In the genomic region with DNA sequence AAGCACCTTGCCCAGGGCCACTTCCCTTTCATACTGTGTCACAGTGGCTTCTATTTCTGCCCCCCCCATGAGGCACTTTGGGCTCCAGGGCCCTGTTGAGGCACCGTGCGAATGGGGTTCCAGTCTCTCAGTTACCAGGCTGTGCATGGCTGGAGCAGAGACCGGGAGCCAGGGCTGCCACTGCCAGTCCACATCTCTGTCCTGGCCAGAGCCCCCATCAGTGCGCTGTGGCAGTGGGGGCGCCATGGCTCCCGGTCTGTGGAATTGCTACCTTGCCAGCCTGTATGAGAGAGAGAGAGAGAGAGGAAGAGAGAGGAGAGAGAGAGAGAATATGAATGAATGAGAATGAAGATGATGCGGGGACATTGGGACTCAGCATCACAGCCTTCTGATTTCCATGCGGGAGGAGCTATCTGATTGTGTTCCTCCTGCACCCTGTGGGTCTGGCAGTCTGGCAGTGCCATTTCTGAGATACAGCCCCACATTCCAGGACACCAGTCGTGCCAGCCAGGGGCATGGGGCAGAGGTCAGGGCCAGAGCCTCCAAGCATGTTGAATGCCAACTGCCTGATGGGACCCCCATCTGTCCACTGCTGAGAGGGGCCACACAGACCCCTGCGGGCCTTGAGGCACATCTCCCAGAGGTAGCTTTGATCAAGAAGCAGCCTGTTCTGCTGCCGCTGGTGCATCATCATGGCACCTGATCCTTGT, we compare ENCODE assay signal across 24 cellular contexts.
DNase-seq lines count a peak whose midpoint lies in the region; ATAC-seq lines count a peak whose summit lies in the region.
"Had no signal": no experiment of that assay in that cellular context is flagged by ENCODE, and none has a peak within 500 bp of the region (broad histone marks: within the 10 kb centered on the region; RNA-seq: fewer than 3 reads in every experiment).

No MANE protein-coding gene starts in this region.

- peaks cover 3% of the 10 kb centered on the region for H3K36me3 Mint-ChIP-seq in T-helper 17 cell (ENCODE audit: low read depth)
- peaks cover 21% of the 10 kb centered on the region for H3K36me3 Mint-ChIP-seq in memory B cell
- H3K36me3 Mint-ChIP-seq in T-cell: peaks cover 10% of the 10 kb centered on the region

- H3K9me3 Mint-ChIP-seq in memory B cell: no peaks in the 10 kb centered on the region
- H3K9me3 Mint-ChIP-seq in stimulated activated naive CD8-positive, alpha-beta T cell treated with anti-CD3 and anti-CD28 coated beads, Interleukin-15, amount 100 ng/mL, for 72 hours: no peaks in the 10 kb centered on the region
- H3K9me3 Mint-ChIP-seq in T-cell: no peaks in the 10 kb centered on the region
- H3K9me3 Mint-ChIP-seq: activated T-cell treated with anti-CD3 and anti-CD28 coated beads, Interleukin-2, amount 50 U/mL, for 4 hours; CD4-positive, alpha-beta T cell; neural crest cell had no signal

- H3K4me1 Mint-ChIP-seq in T-helper 17 cell (peaks cover 36% of the 10 kb centered on the region), memory B cell (peaks cover 27% of the 10 kb centered on the region), T-cell (peaks cover 45 to 49% (median 49%) of the 10 kb centered on the region in 3 donors)
- peaks cover 49% of the 10 kb centered on the region for H3K4me1 Mint-ChIP-seq in stimulated activated naive CD8-positive, alpha-beta T cell treated with anti-CD3 and anti-CD28 coated beads, Interleukin-15, amount 100 ng/mL, for 72 hours

- ATAC-seq in Right ventricle myocardium inferior (no peak), T-helper 17 cell (no peak), memory B cell (ENCODE audit: low read depth) (no peak), T-cell (replicated peaks in 1 of 4) (no peak), GM18868 (IDR thresholded peaks at IDR 0.05; ENCODE audit: unreplicated experiment) (no peak), HG02938 (IDR thresholded peaks at IDR 0.05; ENCODE audit: unreplicated experiment) (no peak)
- ATAC-seq in stimulated activated naive CD8-positive, alpha-beta T cell treated with anti-CD3 and anti-CD28 coated beads, Interleukin-15, amount 100 ng/mL, for 72 hours: no peak
- ATAC-seq: activated T-cell treated with anti-CD3 and anti-CD28 coated beads, Interleukin-2, amount 50 U/mL, for 4 hours had no signal

- peak; percentile 62 for DNase-seq in Right ventricle myocardium inferior (ENCODE audit: missing footprints)
- no peak for DNase-seq in cardiac septum (ENCODE audit: low spot score)
- no peak for DNase-seq in T-helper 17 cell
- DNase-seq in memory B cell (ENCODE audit: low spot score in 2 of 2): no peak
- DNase-seq in stimulated activated naive CD8-positive, alpha-beta T cell treated with anti-CD3 and anti-CD28 coated beads, Interleukin-15, amount 100 ng/mL, for 72 hours: no peak
- no peak for DNase-seq in T-cell
- DNase-seq: activated naive CD4-positive, alpha-beta T cell; activated T-cell treated with anti-CD3 and anti-CD28 coated beads, Interleukin-2, amount 50 U/mL, for 4 hours; CD4-positive, alpha-beta T cell; DND-41; foreskin melanocyte; GF-D8; MG63; NCI-H1105; NCI-H187; NCI-H2171; NCI-H510A; stimulated activated CD4-positive, alpha-beta T cell treated with anti-CD3 and anti-CD28 coated beads, Interleukin-1b, Interleukin-23, amount 100 ng/mL, for 48 hours; stimulated activated CD8-positive, alpha-beta memory T cell treated with anti-CD3 and anti-CD28 coated beads, Interleukin-4, amount 100 ng/mL, for 48 hours; substantia nigra; trophoblast cell had no signal

- CTCF ChIA-PET in T-cell (lab: Charles Lee): no interaction called here

- intact Hi-C loops in Right ventricle myocardium inferior (cut with DNase I): no loop called here
- intact Hi-C loops in cardiac septum (cut with DNase I): no loop called here

- POLR2A ChIA-PET in T-cell (lab: Charles Lee): no interaction called here

- peak overlapping the region; percentile 61 for H3K27ac Mint-ChIP-seq in T-helper 17 cell
- H3K27ac Mint-ChIP-seq in memory B cell: peak overlapping the region; percentile 81
- peak overlapping the region; percentile 64 to 67 for H3K27ac Mint-ChIP-seq in stimulated activated naive CD8-positive, alpha-beta T cell treated with anti-CD3 and anti-CD28 coated beads, Interleukin-15, amount 100 ng/mL, for 72 hours
- no peak overlapping the region for H3K27ac Mint-ChIP-seq in T-cell
- H3K27ac Mint-ChIP-seq: CD4-positive, alpha-beta T cell had no signal

- H3K27me3 Mint-ChIP-seq in T-helper 17 cell (no peaks in the 10 kb centered on the region), memory B cell (no peaks in the 10 kb centered on the region), T-cell (no peaks in the 10 kb centered on the region)
- H3K27me3 Mint-ChIP-seq in stimulated activated naive CD8-positive, alpha-beta T cell treated with anti-CD3 and anti-CD28 coated beads, Interleukin-15, amount 100 ng/mL, for 72 hours: no peaks in the 10 kb centered on the region
- H3K27me3 Mint-ChIP-seq: CD4-positive, alpha-beta T cell had no signal

- H3K9me3 ChIP-seq in T-helper 17 cell (ENCODE audit: control insufficient read depth, low read length, poor library complexity, severe bottlenecking): no peaks in the 10 kb centered on the region
- H3K9me3 ChIP-seq: MG63 had no signal

- H3K4me3 Mint-ChIP-seq in T-helper 17 cell (no peak overlapping the region), memory B cell (no peak overlapping the region), T-cell (peak overlapping the region in 1 of 3 donors; percentile 19)
- H3K4me3 Mint-ChIP-seq in stimulated activated naive CD8-positive, alpha-beta T cell treated with anti-CD3 and anti-CD28 coated beads, Interleukin-15, amount 100 ng/mL, for 72 hours: no peak overlapping the region
- H3K4me3 Mint-ChIP-seq: activated T-cell treated with anti-CD3 and anti-CD28 coated beads, Interleukin-2, amount 50 U/mL, for 4 hours; CD4-positive, alpha-beta T cell; neural crest cell had no signal

Comparison
In these comparisons a context has a peak if more than half of its experiments do, and no peak if none do; other contexts are left out.
1. H3K27ac Mint-ChIP-seq: peak in T-helper 17 cell (single experiment), memory B cell (single experiment) and stimulated activated naive CD8-positive, alpha-beta T cell treated with anti-CD3 and anti-CD28 coated beads, Interleukin-15, amount 100 ng/mL, for 72 hours (2 of 2); none in T-cell (0 of 2).